In the genomic region with DNA sequence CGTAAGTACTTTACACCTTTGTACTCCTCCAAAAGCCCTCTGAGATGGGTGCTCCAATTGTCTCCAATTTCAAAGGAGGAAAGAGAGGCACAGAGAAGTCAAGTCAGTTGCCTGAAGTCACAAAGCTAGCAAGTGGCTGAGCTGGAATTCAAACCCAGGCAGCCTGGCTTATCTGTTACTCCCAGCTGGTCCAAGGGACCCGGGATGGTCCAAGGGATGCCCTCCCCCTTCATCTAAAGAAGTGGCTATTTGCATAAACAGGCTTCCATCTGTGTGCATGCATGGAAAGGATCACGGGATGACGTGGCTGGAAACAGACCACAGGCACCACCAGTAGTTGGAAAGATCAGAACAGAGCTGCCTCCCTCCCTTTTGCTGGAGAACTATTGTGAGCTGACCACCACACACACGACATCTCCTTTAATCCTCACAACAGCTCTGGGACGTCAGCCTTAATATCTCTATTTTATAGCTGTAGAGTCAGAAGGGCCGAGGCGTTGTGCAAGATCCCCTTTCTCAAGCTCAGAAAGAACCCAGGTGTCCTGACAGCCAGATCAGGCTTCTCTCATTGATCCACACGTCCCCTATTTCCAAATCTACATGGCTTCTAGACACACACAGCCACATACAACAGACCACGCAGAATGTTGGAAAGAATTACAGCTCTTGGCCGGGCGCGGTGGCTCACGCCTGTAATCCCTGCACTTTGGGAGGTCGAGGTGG, we compare ENCODE assay signal across 10 cellular contexts. TPM values are rescaled to one million over a fixed set of nuclear protein-coding genes. Genes with fewer than 3 reads are reported as not detected.
DNase-seq lines count a peak whose midpoint lies in the region; ATAC-seq and TF ChIP-seq lines count a peak whose summit lies in the region.
"Had no signal": no experiment of that assay in that cellular context is flagged by ENCODE, and none has a peak within 500 bp of the region (broad histone marks: within the 10 kb centered on the region; RNA-seq: fewer than 3 reads in every experiment).

No MANE protein-coding gene starts in this region.

- no peaks in the 10 kb centered on the region for H3K9me2 ChIP-seq in GM23338 (ENCODE audit: insufficient read depth)

- H3K4me1 Mint-ChIP-seq in GM23338 = peaks cover 58% of the 10 kb centered on the region

- H3K27me3 ChIP-seq in GM23338 (ENCODE audit: insufficient read depth) (peaks cover 3% of the 10 kb centered on the region; the same call in 1 of the 2 replicates), RWPE2 (ENCODE audit: insufficient read depth, poor library complexity, severe bottlenecking) (no peaks in the 10 kb centered on the region), skeletal muscle tissue (ENCODE audit: control insufficient read depth in 3 of 3, insufficient read depth in 3 of 3, low read length in 3 of 3) (peaks cover 10 to 40% (median 31%) of the 10 kb centered on the region in 3 donors)

- 0 out of 2 replicates have a peak, but pooled peaks cover 5% of the 10 kb centered on the region for H3F3A ChIP-seq in GM23338 (replicated peaks; ENCODE audit: low read depth)

- H3K27ac Mint-ChIP-seq in GM23338 = no peak overlapping the region

- peaks cover 30% of the 10 kb centered on the region for H3K27me3 Mint-ChIP-seq in GM23338 (ENCODE audit: insufficient read depth, low read depth, poor library complexity)

- no peak overlapping the region for H3K27ac ChIP-seq in GM23338 (ENCODE audit: low read depth)
- no peak overlapping the region for H3K27ac ChIP-seq in RWPE2 (ENCODE audit: poor library complexity, severe bottlenecking)
- H3K27ac ChIP-seq in skeletal muscle tissue (ENCODE audit: low read depth, low read length) = peak overlapping the region; percentile 92

- ATAC-seq in GM23338 = no peak
- no peak for ATAC-seq in RWPE2 (ENCODE audit: low read depth)
- no peak for ATAC-seq in HG02798 (IDR thresholded peaks at IDR 0.05; ENCODE audit: poor library complexity, unreplicated experiment)

- peak overlapping the region; percentile 51; the same call in 1 of the 2 replicates for H3K4me2 ChIP-seq in GM23338

- H3K9me3 Mint-ChIP-seq in GM23338 = no peaks in the 10 kb centered on the region; the same call in 2 of the 3 replicates

- no peaks in the 10 kb centered on the region for H4K20me1 ChIP-seq in GM23338 (replicated peaks; ENCODE audit: insufficient read depth)

- H3K4me3 ChIP-seq in GM23338 = no peak overlapping the region
- no peak overlapping the region for H3K4me3 ChIP-seq in RWPE2 (ENCODE audit: severe bottlenecking)
- H3K4me3 ChIP-seq in skeletal muscle tissue (ENCODE audit: low read length in 3 of 3) = no peak overlapping the region

- H3K4me3 Mint-ChIP-seq in GM23338 = no peak overlapping the region

- no peak overlapping the region for H3K9ac ChIP-seq in skeletal muscle tissue (ENCODE audit: low read depth in 1 of 3, low read length in 3 of 3)

- H3K9me3 ChIP-seq in RWPE2 (ENCODE audit: severe bottlenecking) (no peaks in the 10 kb centered on the region), skeletal muscle tissue (ENCODE audit: control insufficient read depth in 3 of 3, low read length in 3 of 3) (no peaks in the 10 kb centered on the region)

- H3K4me1 ChIP-seq in GM23338 (ENCODE audit: insufficient read depth) = peaks cover 38% of the 10 kb centered on the region
- peaks cover 16% of the 10 kb centered on the region for H3K4me1 ChIP-seq in RWPE2 (ENCODE audit: insufficient read depth, poor library complexity, severe bottlenecking)
- peaks cover 23 to 28% (median 25%) of the 10 kb centered on the region in 3 donors for H3K4me1 ChIP-seq in skeletal muscle tissue (ENCODE audit: control insufficient read depth in 3 of 3, insufficient read depth in 3 of 3, low read length in 3 of 3)

- no peak for TF ChIP-seq CTCF in GM23338 (conservative IDR thresholded peaks at IDR 0.05; ENCODE audit: low read depth in 2 of 2)
- TF ChIP-seq CTCF in RWPE2 (IDR thresholded peaks at IDR 0.05; ENCODE audit: poor library complexity, severe bottlenecking) = no peak

- H3K36me3 ChIP-seq in GM23338 (ENCODE audit: insufficient read depth) (no peaks in the 10 kb centered on the region), RWPE2 (ENCODE audit: low read depth) (no peaks in the 10 kb centered on the region), skeletal muscle tissue (ENCODE audit: control insufficient read depth in 3 of 3, insufficient read depth in 3 of 3, low read length in 3 of 3) (no peaks in the 10 kb centered on the region)

- H3K36me3 Mint-ChIP-seq in GM23338 (ENCODE audit: low read depth) = no peaks in the 10 kb centered on the region; the same call in 2 of the 3 replicates

- no peaks in the 10 kb centered on the region for H3K79me2 ChIP-seq in GM23338 (replicated peaks; ENCODE audit: insufficient read depth)

- DNase-seq in GM23338 (ENCODE audit: low spot score) (no peak), RWPE2 (ENCODE audit: low spot score) (peak; percentile 30), glomerular visceral epithelial cell (ENCODE audit: extremely low spot score) (peak; percentile 46), T-helper 9 cell (no peak), NCI-H226 (no peak)
- DNase-seq: activated CD8-positive, alpha-beta memory T cell treated with anti-CD3 and anti-CD28 coated beads, Interleukin-2, amount 50 U/mL, for 4 hours; cerebellar nuclear complex had no signal

- H2AFZ ChIP-seq in GM23338 = peak overlapping the region; percentile 20; the same call in 1 of the 2 replicates

TF ChIP-seq in GM23338, 12 proteins besides CTCF, POLR2A, EP300 and RAD21 (continues in another document):
- no peak for TF ChIP-seq EZH2phosphoT487 (IDR thresholded peaks at IDR 0.05; ENCODE audit: unreplicated experiment)
- TF ChIP-seq NANOG (IDR thresholded peaks at IDR 0.05; ENCODE audit: borderline replicate concordance) = no peak
- no peak for TF ChIP-seq STAT1 (IDR thresholded peaks at IDR 0.05; ENCODE audit: unreplicated experiment)
- no peak for TF ChIP-seq JUNB (IDR thresholded peaks at IDR 0.05; ENCODE audit: unreplicated experiment)
- TF ChIP-seq, protein P1, sequence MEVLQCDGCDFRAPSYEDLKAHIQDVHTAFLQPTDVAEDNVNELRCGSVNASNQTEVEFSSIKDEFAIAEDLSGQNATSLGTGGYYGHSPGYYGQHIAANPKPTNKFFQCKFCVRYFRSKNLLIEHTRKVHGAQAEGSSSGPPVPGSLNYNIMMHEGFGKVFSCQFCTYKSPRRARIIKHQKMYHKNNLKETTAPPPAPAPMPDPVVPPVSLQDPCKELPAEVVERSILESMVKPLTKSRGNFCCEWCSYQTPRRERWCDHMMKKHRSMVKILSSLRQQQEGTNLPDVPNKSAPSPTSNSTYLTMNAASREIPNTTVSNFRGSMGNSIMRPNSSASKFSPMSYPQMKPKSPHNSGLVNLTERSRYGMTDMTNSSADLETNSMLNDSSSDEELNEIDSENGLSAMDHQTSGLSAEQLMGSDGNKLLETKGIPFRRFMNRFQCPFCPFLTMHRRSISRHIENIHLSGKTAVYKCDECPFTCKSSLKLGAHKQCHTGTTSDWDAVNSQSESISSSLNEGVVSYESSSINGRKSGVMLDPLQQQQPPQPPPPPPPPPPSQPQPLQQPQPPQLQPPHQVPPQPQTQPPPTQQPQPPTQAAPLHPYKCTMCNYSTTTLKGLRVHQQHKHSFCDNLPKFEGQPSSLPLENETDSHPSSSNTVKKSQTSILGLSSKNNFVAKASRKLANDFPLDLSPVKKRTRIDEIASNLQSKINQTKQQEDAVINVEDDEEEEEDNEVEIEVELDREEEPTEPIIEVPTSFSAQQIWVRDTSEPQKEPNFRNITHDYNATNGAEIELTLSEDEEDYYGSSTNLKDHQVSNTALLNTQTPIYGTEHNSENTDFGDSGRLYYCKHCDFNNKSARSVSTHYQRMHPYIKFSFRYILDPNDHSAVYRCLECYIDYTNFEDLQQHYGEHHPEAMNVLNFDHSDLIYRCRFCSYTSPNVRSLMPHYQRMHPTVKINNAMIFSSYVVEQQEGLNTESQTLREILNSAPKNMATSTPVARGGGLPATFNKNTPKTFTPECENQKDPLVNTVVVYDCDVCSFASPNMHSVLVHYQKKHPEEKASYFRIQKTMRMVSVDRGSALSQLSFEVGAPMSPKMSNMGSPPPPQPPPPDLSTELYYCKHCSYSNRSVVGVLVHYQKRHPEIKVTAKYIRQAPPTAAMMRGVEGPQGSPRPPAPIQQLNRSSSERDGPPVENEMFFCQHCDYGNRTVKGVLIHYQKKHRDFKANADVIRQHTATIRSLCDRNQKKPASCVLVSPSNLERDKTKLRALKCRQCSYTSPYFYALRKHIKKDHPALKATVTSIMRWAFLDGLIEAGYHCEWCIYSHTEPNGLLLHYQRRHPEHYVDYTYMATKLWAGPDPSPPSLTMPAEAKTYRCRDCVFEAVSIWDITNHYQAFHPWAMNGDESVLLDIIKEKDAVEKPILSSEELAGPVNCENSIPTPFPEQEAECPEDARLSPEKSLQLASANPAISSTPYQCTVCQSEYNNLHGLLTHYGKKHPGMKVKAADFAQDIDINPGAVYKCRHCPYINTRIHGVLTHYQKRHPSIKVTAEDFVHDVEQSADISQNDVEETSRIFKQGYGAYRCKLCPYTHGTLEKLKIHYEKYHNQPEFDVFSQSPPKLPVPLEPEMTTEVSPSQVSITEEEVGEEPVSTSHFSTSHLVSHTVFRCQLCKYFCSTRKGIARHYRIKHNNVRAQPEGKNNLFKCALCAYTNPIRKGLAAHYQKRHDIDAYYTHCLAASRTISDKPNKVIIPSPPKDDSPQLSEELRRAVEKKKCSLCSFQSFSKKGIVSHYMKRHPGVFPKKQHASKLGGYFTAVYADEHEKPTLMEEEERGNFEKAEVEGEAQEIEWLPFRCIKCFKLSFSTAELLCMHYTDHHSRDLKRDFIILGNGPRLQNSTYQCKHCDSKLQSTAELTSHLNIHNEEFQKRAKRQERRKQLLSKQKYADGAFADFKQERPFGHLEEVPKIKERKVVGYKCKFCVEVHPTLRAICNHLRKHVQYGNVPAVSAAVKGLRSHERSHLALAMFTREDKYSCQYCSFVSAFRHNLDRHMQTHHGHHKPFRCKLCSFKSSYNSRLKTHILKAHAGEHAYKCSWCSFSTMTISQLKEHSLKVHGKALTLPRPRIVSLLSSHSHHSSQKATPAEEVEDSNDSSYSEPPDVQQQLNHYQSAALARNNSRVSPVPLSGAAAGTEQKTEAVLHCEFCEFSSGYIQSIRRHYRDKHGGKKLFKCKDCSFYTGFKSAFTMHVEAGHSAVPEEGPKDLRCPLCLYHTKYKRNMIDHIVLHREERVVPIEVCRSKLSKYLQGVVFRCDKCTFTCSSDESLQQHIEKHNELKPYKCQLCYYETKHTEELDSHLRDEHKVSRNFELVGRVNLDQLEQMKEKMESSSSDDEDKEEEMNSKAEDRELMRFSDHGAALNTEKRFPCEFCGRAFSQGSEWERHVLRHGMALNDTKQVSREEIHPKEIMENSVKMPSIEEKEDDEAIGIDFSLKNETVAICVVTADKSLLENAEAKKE (CRISPR knock-in tag; IDR thresholded peaks at IDR 0.05) = no peak
- TF ChIP-seq ZNF114 (CRISPR knock-in tag; IDR thresholded peaks at IDR 0.05) = no peak
- no peak for TF ChIP-seq POLR2AphosphoS5 (IDR thresholded peaks at IDR 0.05; ENCODE audit: low read depth)

RNA-seq across cellular contexts. Expression of a gene that starts 10.9 kb away (rescaled TPM):
- total RNA-seq in GM23338 (2014; rRNA removed; shearing (Covaris generic)) = 27.9 and 34.3 TPM in 2 replicates
- polyA plus RNA-seq in GM23338 (2016; fragmentation: Nextera tagmentation; extraction: Ambion mirVana) = 21.2 and 22.4 TPM in 2 replicates
- total RNA-seq in skeletal muscle tissue = 3,450 TPM

RNA-seq across cellular contexts. Expression of a gene that starts 46.5 kb away (rescaled TPM):
- not detected in 2 replicates for total RNA-seq in GM23338 (2014; rRNA removed; shearing (Covaris generic))
- polyA plus RNA-seq in GM23338 (2016; fragmentation: Nextera tagmentation; extraction: Ambion mirVana) = 0.19 TPM in 1 of 2 replicates, not detected in the other
- total RNA-seq in skeletal muscle tissue = 158 TPM
- total RNA-seq: pulmonary artery endothelial cell had no signal

Comparison
In these comparisons a context has a peak if more than half of its experiments do, and no peak if none do; other contexts are left out.
1. DNase-seq: peak in RWPE2 (single experiment) and glomerular visceral epithelial cell (single experiment); none in GM23338 (single experiment), T-helper 9 cell (single experiment) and NCI-H226 (single experiment).
2. RNA of a gene that starts 10.9 kb away (total RNA-seq): 3,450 TPM in skeletal muscle tissue (single experiment); 27.9 to 34.3 TPM in GM23338; every median in the first group is over 10 times any median in the second.
3. RNA of a gene that starts 46.5 kb away (total RNA-seq): 158 TPM in skeletal muscle tissue (single experiment); not detected in GM23338; every median in the first group is over 100 times any median in the second.